ENCODE assay signal across 10 cellular contexts in genomic region chr7:23938937-23939552, GRCh38.
DNase-seq lines count a peak whose midpoint lies in the region; ATAC-seq and TF ChIP-seq lines count a peak whose summit lies in the region.
"Had no signal": no experiment of that assay in that cellular context is flagged by ENCODE, and none has a peak within 500 bp of the region (broad histone marks: within the 10 kb centered on the region; RNA-seq: fewer than 3 reads in every experiment).

No MANE protein-coding gene starts in this region.

- H2AFZ ChIP-seq in KMS-11 (ENCODE audit: low read depth): peak overlapping the region; percentile 57
- H2AFZ ChIP-seq: parathyroid adenoma had no signal

- H3K4me3 ChIP-seq in KMS-11 (IDR thresholded peaks at IDR 0.05; ENCODE audit: insufficient read depth, low read depth, low read length): no peak overlapping the region

- no peaks in the 10 kb centered on the region for H3K36me3 ChIP-seq in KMS-11 (ENCODE audit: insufficient read depth)

- H3K4me1 ChIP-seq in KMS-11 (ENCODE audit: low read depth, poor library complexity, severe bottlenecking): no peaks in the 10 kb centered on the region
- H3K4me1 ChIP-seq: parathyroid adenoma had no signal

- peak; percentile 69 for TF ChIP-seq CTCF in KMS-11 (conservative IDR thresholded peaks at IDR 0.05; ENCODE audit: low read depth, low read length)

- peak; percentile 63 for DNase-seq in EH (ENCODE audit: low read depth)
- peak; percentile 72 for DNase-seq in iPS-NIHi7 (ENCODE audit: extremely low spot score)
- DNase-seq in superior temporal gyrus (ENCODE audit: extremely low spot score): no peak
- DNase-seq in anterior cingulate cortex (lab: John Stamatoyannopoulos, UW): no peak
- no peak for DNase-seq in ureter (ENCODE audit: low spot score)
- DNase-seq: activated B cell treated with CpG ODN at 0.5 μM for 24 hours had no signal

- no peak overlapping the region for H3K27ac ChIP-seq in KMS-11
- H3K27ac ChIP-seq: parathyroid adenoma had no signal

- ATAC-seq in GM19468 (IDR thresholded peaks at IDR 0.05; ENCODE audit: extremely low read depth, unreplicated experiment) (peak; percentile 45), SK-N-SH treated with all-trans-retinoic acid at 6 μM for 48 hours (peak; percentile 81)

- no peaks in the 10 kb centered on the region for H3K79me2 ChIP-seq in KMS-11 (ENCODE audit: insufficient read depth, low read depth)
- H3K79me2 ChIP-seq: parathyroid adenoma had no signal

- H3K27me3 ChIP-seq in KMS-11 (ENCODE audit: insufficient read depth, low read depth): no peaks in the 10 kb centered on the region

- no peak overlapping the region for H3K4me2 ChIP-seq in KMS-11

- no peak overlapping the region for H3K9ac ChIP-seq in KMS-11
- H3K9ac ChIP-seq: parathyroid adenoma had no signal

- H4K20me1 ChIP-seq in KMS-11 (ENCODE audit: insufficient read depth): no peaks in the 10 kb centered on the region

TF ChIP-seq in SK-N-SH treated with all-trans-retinoic acid at 6 μM for 48 hours, 23 proteins besides CTCF, POLR2A, EP300 and RAD21:
- TF ChIP-seq CSRNP3 (CRISPR knock-in tag; IDR thresholded peaks at IDR 0.05) (no peak), POU6F1 (CRISPR knock-in tag; IDR thresholded peaks at IDR 0.05; ENCODE audit: borderline replicate concordance, low read depth) (no peak), GLIS3 (CRISPR knock-in tag; IDR thresholded peaks at IDR 0.05) (no peak), CSDC2 (CRISPR knock-in tag; IDR thresholded peaks at IDR 0.05) (no peak), ZNF8 (CRISPR knock-in tag; IDR thresholded peaks at IDR 0.05) (no peak), BACH2 (CRISPR knock-in tag; IDR thresholded peaks at IDR 0.05; ENCODE audit: borderline replicate concordance) (no peak), CREB5 (CRISPR knock-in tag; IDR thresholded peaks at IDR 0.05; ENCODE audit: low read depth) (no peak), TOX (CRISPR knock-in tag; IDR thresholded peaks at IDR 0.05; ENCODE audit: borderline replicate concordance) (no peak), SNAI2 (CRISPR knock-in tag; IDR thresholded peaks at IDR 0.05) (no peak), ESRRG (CRISPR knock-in tag; IDR thresholded peaks at IDR 0.05) (no peak), ZNF565 (CRISPR knock-in tag; conservative IDR thresholded peaks at IDR 0.05; ENCODE audit: low read depth) (no peak), ISL1 (CRISPR knock-in tag; IDR thresholded peaks at IDR 0.05) (no peak), ZC3H10 (CRISPR knock-in tag; IDR thresholded peaks at IDR 0.05) (no peak), PPARA (CRISPR knock-in tag; IDR thresholded peaks at IDR 0.05; ENCODE audit: borderline replicate concordance) (no peak), ZFP30 (CRISPR knock-in tag; IDR thresholded peaks at IDR 0.05) (no peak)

Comparison
In these comparisons a context has a peak if more than half of its experiments do, and no peak if none do; other contexts are left out.
1. DNase-seq: peak in EH (single experiment) and iPS-NIHi7 (single experiment); none in superior temporal gyrus (single experiment), anterior cingulate cortex (0 of 58) and ureter (single experiment).